1 cellular context compared by ENCODE assay signal in the genomic region with DNA sequence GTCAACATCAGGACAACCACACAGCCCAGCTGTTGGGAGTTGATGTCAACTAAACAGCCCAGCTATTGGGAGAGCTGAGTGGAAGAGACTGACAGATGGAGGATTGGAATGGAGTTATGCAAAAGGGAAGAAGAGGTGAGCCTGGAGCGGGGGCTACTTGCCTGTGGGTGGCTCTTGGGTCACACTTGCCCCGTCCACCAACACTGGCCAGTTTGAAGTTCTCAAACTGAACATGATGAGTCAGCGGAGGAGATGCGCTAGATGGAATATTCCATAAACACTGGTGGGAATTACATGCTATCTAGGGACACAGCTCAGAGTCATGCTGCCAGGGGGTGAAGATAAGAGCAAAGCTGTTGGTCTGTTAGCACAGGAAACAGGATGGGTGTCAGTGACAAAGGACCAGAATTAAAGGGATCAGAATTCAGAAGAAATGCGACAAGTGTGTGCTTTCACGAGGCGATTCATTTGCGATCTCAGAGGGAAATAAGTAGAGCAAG.
TF ChIP-seq lines count a peak whose summit lies in the region.

No MANE protein-coding gene starts in this region.

TF ChIP-seq in K562, 482 proteins besides CTCF, POLR2A, EP300 and RAD21 (continued from another document and continues in another):
- TF ChIP-seq, protein P1, sequence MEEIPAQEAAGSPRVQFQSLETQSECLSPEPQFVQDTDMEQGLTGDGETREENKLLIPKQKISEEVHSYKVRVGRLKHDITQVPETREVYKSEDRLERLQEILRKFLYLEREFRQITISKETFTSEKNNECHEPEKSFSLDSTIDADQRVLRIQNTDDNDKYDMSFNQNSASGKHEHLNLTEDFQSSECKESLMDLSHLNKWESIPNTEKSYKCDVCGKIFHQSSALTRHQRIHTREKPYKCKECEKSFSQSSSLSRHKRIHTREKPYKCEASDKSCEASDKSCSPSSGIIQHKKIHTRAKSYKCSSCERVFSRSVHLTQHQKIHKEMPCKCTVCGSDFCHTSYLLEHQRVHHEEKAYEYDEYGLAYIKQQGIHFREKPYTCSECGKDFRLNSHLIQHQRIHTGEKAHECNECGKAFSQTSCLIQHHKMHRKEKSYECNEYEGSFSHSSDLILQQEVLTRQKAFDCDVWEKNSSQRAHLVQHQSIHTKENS (CRISPR knock-in tag; IDR thresholded peaks at IDR 0.05) = no peak
- peak; percentile 68 for TF ChIP-seq MYBL2 (IDR thresholded peaks at IDR 0.05; ENCODE audit: low read depth)
- no peak for TF ChIP-seq MYBL2 (CRISPR knock-in tag; IDR thresholded peaks at IDR 0.05; ENCODE audit: borderline replicate concordance)
- no peak for TF ChIP-seq PHF8 (IDR thresholded peaks at IDR 0.05; ENCODE audit: borderline replicate concordance, low read length)
- TF ChIP-seq CSDE1 (IDR thresholded peaks at IDR 0.05) = no peak
- TF ChIP-seq, protein P2, sequence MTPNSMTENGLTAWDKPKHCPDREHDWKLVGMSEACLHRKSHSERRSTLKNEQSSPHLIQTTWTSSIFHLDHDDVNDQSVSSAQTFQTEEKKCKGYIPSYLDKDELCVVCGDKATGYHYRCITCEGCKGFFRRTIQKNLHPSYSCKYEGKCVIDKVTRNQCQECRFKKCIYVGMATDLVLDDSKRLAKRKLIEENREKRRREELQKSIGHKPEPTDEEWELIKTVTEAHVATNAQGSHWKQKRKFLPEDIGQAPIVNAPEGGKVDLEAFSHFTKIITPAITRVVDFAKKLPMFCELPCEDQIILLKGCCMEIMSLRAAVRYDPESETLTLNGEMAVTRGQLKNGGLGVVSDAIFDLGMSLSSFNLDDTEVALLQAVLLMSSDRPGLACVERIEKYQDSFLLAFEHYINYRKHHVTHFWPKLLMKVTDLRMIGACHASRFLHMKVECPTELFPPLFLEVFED (CRISPR knock-in tag; conservative IDR thresholded peaks at IDR 0.05) = no peak
- peak in 1 of 2 experiments; percentile 19; a peak in 1 of 4 replicates for TF ChIP-seq TEAD1 (CRISPR knock-in tag; IDR thresholded peaks at IDR 0.05)
- no peak for TF ChIP-seq PURB (CRISPR knock-in tag; IDR thresholded peaks at IDR 0.05; ENCODE audit: low read depth)
- no peak for TF ChIP-seq WHSC1 (IDR thresholded peaks at IDR 0.05; ENCODE audit: low read length)
- TF ChIP-seq POLR2G (IDR thresholded peaks at IDR 0.05; ENCODE audit: low read depth, low read length) = no peak
- TF ChIP-seq PTTG1 (tag; IDR thresholded peaks at IDR 0.05; ENCODE audit: low read depth) = no peak
- 0 out of 2 replicates have a peak, but pooled peaks have one; percentile 36 for TF ChIP-seq CAMTA2 (CRISPR knock-in tag; conservative IDR thresholded peaks at IDR 0.05)
- TF ChIP-seq NCOA6 (IDR thresholded peaks at IDR 0.05) = no peak; the same call in 1 of the 2 replicates
- TF ChIP-seq RBFOX2 (IDR thresholded peaks at IDR 0.05; ENCODE audit: low read depth, low read length) = no peak
- TF ChIP-seq NR1H2 (CRISPR knock-in tag; IDR thresholded peaks at IDR 0.05) = no peak
- TF ChIP-seq MAFK (IDR thresholded peaks at IDR 0.05; ENCODE audit: low read length) = peak; percentile 91
- TF ChIP-seq, protein P3, sequence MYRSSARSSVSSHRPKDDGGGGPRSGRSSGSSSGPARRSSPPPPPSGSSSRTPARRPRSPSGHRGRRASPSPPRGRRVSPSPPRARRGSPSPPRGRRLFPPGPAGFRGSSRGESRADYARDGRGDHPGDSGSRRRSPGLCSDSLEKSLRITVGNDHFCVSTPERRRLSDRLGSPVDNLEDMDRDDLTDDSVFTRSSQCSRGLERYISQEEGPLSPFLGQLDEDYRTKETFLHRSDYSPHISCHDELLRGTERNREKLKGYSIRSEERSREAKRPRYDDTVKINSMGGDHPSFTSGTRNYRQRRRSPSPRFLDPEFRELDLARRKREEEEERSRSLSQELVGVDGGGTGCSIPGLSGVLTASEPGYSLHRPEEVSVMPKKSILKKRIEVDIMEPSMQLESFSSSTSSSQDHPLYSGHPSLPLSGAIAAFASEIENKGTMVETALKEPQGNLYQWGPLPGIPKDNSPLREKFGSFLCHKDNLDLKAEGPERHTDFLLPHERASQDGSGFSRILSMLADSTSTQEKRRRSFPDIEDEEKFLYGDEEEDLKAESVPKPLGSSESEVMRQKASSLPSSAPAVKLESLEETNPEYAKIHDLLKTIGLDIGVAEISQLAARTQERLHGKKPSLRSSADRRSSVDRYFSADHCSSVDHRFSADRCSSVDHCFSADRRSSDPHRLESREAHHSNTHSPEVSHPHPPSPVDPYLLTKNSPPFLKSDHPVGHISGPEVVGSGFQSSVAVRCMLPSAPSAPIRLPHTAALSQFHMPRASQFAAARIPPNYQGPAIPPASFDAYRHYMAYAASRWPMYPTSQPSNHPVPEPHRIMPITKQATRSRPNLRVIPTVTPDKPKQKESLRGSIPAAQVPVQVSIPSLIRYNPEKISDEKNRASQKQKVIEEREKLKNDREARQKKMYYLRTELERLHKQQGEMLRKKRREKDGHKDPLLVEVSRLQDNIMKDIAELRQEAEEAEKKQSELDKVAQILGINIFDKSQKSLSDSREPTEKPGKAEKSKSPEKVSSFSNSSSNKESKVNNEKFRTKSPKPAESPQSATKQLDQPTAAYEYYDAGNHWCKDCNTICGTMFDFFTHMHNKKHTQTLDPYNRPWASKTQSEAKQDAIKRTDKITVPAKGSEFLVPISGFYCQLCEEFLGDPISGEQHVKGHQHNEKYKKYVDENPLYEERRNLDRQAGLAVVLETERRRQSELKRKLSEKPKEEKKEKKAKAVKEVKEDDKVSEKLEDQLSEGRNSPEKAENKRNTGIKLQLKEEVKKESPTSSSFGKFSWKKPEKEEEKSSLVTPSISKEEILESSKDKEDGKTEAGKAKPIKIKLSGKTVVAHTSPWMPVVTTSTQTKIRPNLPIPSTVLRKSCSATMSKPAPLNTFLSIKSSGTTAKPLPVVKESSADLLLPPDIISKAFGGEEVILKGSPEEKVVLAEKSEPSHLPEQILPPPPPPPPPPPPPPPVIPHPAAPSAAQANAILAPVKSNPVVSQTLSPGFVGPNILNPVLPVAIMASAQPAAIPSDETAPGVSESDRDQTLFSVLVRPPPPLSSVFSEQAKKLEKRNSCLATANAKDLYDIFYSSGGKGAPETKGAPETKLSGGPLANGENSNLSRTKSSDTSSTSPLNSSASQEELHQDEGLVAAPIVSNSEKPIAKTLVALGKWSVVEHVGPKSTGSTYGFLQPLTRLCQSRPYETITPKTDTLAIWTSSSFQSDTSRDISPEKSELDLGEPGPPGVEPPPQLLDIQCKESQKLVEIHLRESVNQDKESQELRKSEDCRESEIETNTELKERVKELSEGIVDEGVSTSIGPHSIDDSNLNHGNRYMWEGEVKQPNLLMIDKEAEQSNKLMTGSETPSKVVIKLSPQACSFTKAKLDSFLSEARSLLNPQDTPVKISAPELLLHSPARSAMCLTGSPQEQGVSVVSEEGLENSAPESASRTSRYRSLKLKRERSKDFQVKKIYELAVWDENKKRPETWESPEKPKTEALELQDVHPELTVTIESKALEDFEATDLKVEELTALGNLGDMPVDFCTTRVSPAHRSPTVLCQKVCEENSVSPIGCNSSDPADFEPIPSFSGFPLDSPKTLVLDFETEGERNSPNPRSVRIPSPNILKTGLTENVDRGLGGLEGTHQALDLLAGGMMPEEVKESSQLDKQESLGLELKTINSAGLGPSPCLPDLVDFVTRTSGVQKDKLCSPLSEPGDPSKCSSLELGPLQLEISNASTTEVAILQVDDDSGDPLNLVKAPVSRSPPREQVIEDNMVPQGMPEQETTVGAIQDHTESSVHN (IDR thresholded peaks at IDR 0.05; ENCODE audit: borderline replicate concordance in 1 of 2, low read depth in 1 of 2) = peak in 1 of 2 experiments; percentile 58; a peak in 2 of 4 replicates
- TF ChIP-seq PPARD (CRISPR knock-in tag; IDR thresholded peaks at IDR 0.05) = no peak
- peak; percentile 73 for TF ChIP-seq SMARCC2 (IDR thresholded peaks at IDR 0.05; ENCODE audit: low read depth)
- TF ChIP-seq ATF1 (CRISPR knock-in tag; IDR thresholded peaks at IDR 0.05) = no peak
- peak; percentile 60 for TF ChIP-seq ATF1 (tag; IDR thresholded peaks at IDR 0.05)
- peak; percentile 85 for TF ChIP-seq HDAC3 (IDR thresholded peaks at IDR 0.05; ENCODE audit: borderline replicate concordance, partially characterized antibody)
- TF ChIP-seq KLF13 (tag; IDR thresholded peaks at IDR 0.05; ENCODE audit: borderline replicate concordance, low read depth) = no peak
- TF ChIP-seq, protein P4, sequence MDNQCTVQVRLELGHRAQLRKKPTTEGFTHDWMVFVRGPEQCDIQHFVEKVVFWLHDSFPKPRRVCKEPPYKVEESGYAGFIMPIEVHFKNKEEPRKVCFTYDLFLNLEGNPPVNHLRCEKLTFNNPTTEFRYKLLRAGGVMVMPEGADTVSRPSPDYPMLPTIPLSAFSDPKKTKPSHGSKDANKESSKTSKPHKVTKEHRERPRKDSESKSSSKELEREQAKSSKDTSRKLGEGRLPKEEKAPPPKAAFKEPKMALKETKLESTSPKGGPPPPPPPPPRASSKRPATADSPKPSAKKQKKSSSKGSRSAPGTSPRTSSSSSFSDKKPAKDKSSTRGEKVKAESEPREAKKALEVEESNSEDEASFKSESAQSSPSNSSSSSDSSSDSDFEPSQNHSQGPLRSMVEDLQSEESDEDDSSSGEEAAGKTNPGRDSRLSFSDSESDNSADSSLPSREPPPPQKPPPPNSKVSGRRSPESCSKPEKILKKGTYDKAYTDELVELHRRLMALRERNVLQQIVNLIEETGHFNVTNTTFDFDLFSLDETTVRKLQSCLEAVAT (IDR thresholded peaks at IDR 0.05) = no peak
- no peak for TF ChIP-seq SRSF3 (IDR thresholded peaks at IDR 0.05; ENCODE audit: insufficient read depth, low read length)
- TF ChIP-seq, protein P5, sequence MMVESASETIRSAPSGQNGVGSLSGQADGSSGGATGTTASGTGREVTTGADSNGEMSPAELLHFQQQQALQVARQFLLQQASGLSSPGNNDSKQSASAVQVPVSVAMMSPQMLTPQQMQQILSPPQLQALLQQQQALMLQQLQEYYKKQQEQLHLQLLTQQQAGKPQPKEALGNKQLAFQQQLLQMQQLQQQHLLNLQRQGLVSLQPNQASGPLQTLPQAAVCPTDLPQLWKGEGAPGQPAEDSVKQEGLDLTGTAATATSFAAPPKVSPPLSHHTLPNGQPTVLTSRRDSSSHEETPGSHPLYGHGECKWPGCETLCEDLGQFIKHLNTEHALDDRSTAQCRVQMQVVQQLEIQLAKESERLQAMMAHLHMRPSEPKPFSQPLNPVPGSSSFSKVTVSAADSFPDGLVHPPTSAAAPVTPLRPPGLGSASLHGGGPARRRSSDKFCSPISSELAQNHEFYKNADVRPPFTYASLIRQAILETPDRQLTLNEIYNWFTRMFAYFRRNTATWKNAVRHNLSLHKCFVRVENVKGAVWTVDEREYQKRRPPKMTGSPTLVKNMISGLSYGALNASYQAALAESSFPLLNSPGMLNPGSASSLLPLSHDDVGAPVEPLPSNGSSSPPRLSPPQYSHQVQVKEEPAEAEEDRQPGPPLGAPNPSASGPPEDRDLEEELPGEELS (CRISPR knock-in tag; IDR thresholded peaks at IDR 0.05; ENCODE audit: borderline replicate concordance) = no peak
- no peak for TF ChIP-seq ZNF23 (CRISPR knock-in tag; IDR thresholded peaks at IDR 0.05)
- TF ChIP-seq NCOA4 (IDR thresholded peaks at IDR 0.05; ENCODE audit: partially characterized antibody) = no peak
- TF ChIP-seq ETV1 (tag; conservative IDR thresholded peaks at IDR 0.05; ENCODE audit: low read depth) = peak; percentile 81
- TF ChIP-seq, protein P6, sequence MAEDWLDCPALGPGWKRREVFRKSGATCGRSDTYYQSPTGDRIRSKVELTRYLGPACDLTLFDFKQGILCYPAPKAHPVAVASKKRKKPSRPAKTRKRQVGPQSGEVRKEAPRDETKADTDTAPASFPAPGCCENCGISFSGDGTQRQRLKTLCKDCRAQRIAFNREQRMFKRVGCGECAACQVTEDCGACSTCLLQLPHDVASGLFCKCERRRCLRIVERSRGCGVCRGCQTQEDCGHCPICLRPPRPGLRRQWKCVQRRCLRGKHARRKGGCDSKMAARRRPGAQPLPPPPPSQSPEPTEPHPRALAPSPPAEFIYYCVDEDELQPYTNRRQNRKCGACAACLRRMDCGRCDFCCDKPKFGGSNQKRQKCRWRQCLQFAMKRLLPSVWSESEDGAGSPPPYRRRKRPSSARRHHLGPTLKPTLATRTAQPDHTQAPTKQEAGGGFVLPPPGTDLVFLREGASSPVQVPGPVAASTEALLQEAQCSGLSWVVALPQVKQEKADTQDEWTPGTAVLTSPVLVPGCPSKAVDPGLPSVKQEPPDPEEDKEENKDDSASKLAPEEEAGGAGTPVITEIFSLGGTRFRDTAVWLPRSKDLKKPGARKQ (CRISPR knock-in tag; IDR thresholded peaks at IDR 0.05) = no peak
- TF ChIP-seq ZNF431 (CRISPR knock-in tag; IDR thresholded peaks at IDR 0.05) = no peak
- TF ChIP-seq, protein P7, sequence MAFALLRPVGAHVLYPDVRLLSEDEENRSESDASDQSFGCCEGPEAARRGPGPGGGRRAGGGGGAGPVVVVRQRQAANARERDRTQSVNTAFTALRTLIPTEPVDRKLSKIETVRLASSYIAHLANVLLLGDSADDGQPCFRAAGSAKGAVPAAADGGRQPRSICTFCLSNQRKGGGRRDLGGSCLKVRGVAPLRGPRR (CRISPR knock-in tag; IDR thresholded peaks at IDR 0.05) = no peak
- TF ChIP-seq XRCC5 (IDR thresholded peaks at IDR 0.05; ENCODE audit: low read depth, low read length) = no peak
- TF ChIP-seq ZZZ3 (IDR thresholded peaks at IDR 0.05) = no peak
- TF ChIP-seq CHD1 (IDR thresholded peaks at IDR 0.05; ENCODE audit: low read length) = no peak
- TF ChIP-seq ZSCAN32 (CRISPR knock-in tag; IDR thresholded peaks at IDR 0.05) = no peak
- no peak for TF ChIP-seq ZNF140 (CRISPR knock-in tag; IDR thresholded peaks at IDR 0.05)
- no peak for TF ChIP-seq DIDO1 (tag; IDR thresholded peaks at IDR 0.05; ENCODE audit: low read depth)
- no peak for TF ChIP-seq ZNF830 (CRISPR knock-in tag; IDR thresholded peaks at IDR 0.05)
- no peak for TF ChIP-seq ZNF146 (CRISPR knock-in tag; IDR thresholded peaks at IDR 0.05; ENCODE audit: unreplicated experiment)
- TF ChIP-seq, protein P8, sequence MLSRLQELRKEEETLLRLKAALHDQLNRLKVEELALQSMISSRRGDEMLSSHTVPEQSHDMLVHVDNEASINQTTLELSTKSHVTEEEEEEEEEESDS (CRISPR knock-in tag; IDR thresholded peaks at IDR 0.05) = no peak
- TF ChIP-seq TAF9B (IDR thresholded peaks at IDR 0.05; ENCODE audit: partially characterized antibody) = peak; percentile 72
- TF ChIP-seq, protein P9, sequence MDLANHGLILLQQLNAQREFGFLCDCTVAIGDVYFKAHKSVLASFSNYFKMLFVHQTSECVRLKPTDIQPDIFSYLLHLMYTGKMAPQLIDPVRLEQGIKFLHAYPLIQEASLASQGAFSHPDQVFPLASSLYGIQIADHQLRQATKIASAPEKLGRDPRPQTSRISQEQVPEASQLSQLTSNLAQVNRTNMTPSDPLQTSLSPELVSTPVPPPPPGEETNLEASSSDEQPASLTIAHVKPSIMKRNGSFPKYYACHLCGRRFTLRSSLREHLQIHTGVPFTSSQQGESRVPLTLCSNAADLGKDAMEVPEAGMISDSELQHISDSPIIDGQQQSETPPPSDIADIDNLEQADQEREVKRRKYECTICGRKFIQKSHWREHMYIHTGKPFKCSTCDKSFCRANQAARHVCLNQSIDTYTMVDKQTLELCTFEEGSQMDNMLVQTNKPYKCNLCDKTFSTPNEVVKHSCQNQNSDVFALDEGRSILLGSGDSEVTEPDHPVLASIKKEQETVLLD (IDR thresholded peaks at IDR 0.05) = no peak; the same call in 1 of the 2 replicates
- peak; percentile 44; the same call in 1 of the 2 replicates for TF ChIP-seq TRIM28 (IDR thresholded peaks at IDR 0.05)
- peak; percentile 78 to 84 for TF ChIP-seq FOXK2 (conservative IDR thresholded peaks at IDR 0.05 in 1 of 2, IDR thresholded peaks at IDR 0.05 in 1 of 2; ENCODE audit: low read depth in 2 of 2)
- no peak for TF ChIP-seq ZNF134 (CRISPR knock-in tag; conservative IDR thresholded peaks at IDR 0.05)
- TF ChIP-seq SETDB1 (IDR thresholded peaks at IDR 0.05; ENCODE audit: low read length) = no peak
- TF ChIP-seq L3MBTL2 (IDR thresholded peaks at IDR 0.05) = peak; percentile 59
- no peak for TF ChIP-seq NFYB (IDR thresholded peaks at IDR 0.05; ENCODE audit: extremely low read depth, insufficient read length)
- TF ChIP-seq SIN3B (IDR thresholded peaks at IDR 0.05; ENCODE audit: low read depth) = no peak
- TF ChIP-seq PTRF (tag; IDR thresholded peaks at IDR 0.05) = no peak
